Comparison of ENCODE assay signal across 7 cellular contexts in genomic region chr3:172579753-172580152, GRCh38. TPM values are rescaled to one million over a fixed set of nuclear protein-coding genes. Genes with fewer than 3 reads are reported as not detected.
DNase-seq lines count a peak whose midpoint lies in the region; ATAC-seq and TF ChIP-seq lines count a peak whose summit lies in the region.
"Not testable (repeated sequence)": the region's sequence is repeated elsewhere in the genome, so short reads cannot be mapped to it uniquely, and the experiment has no call there.

No MANE protein-coding gene starts in this region.

- H3K36me3 ChIP-seq in heart right ventricle, lower lobe of right lung: not testable (repeated sequence)

- CTCF ChIA-PET in CD4-positive, alpha-beta T cell (lab: Charles Lee) = not testable (repeated sequence)

- peak overlapping the region; percentile 32 for H3K4me3 Mint-ChIP-seq in CD4-positive, alpha-beta T cell
- not testable (repeated sequence) for H3K4me3 Mint-ChIP-seq in T-helper 17 cell; activated T-cell treated with anti-CD3 and anti-CD28 coated beads, Interleukin-2, amount 50 U/mL, for 24 hours; activated naive CD8-positive, alpha-beta T cell treated with anti-CD3 and anti-CD28 coated beads for 36 hours

- H3K27me3 ChIP-seq in CD4-positive, alpha-beta T cell (ENCODE audit: control insufficient read depth, insufficient read depth, low read length); heart right ventricle; lower lobe of right lung (ENCODE audit: low read depth): not testable (repeated sequence)

- 83 to 97% methylated on average over 3 of the region's 3 CpGs for WGBS in heart right ventricle, 2 donors

- not testable (repeated sequence) for H3K4me3 ChIP-seq in heart right ventricle, lower lobe of right lung, skin epidermis

- not testable (repeated sequence) for H3K9me3 ChIP-seq in CD4-positive, alpha-beta T cell (ENCODE audit: control insufficient read depth, low read length); T-helper 17 cell (ENCODE audit: control insufficient read depth, low read length, poor library complexity, severe bottlenecking); heart right ventricle; lower lobe of right lung

- H3K4me1 ChIP-seq in heart right ventricle (peaks cover 3 to 48% (median 24%) of the 10 kb centered on the region in 9 donors), lower lobe of right lung (peaks cover 36% of the 10 kb centered on the region)

- not testable (repeated sequence) for TF ChIP-seq CTCF in CD4-positive, alpha-beta T cell (IDR thresholded peaks at IDR 0.05); heart right ventricle (IDR thresholded peaks at IDR 0.05); lower lobe of right lung (IDR thresholded peaks at IDR 0.05)

- not testable (repeated sequence) for H3K36me3 Mint-ChIP-seq in CD4-positive, alpha-beta T cell (ENCODE audit: low read depth); T-helper 17 cell (ENCODE audit: low read depth); activated T-cell treated with anti-CD3 and anti-CD28 coated beads, Interleukin-2, amount 50 U/mL, for 24 hours (ENCODE audit: low read depth)
- peaks cover 48% of the 10 kb centered on the region for H3K36me3 Mint-ChIP-seq in activated naive CD8-positive, alpha-beta T cell treated with anti-CD3 and anti-CD28 coated beads for 36 hours

- peaks cover 81% of the 10 kb centered on the region for H3K4me1 Mint-ChIP-seq in CD4-positive, alpha-beta T cell (ENCODE audit: low read depth)
- H3K4me1 Mint-ChIP-seq in T-helper 17 cell = peaks cover 41% of the 10 kb centered on the region
- H3K4me1 Mint-ChIP-seq in activated T-cell treated with anti-CD3 and anti-CD28 coated beads, Interleukin-2, amount 50 U/mL, for 24 hours (ENCODE audit: low read depth) = peaks cover 76% of the 10 kb centered on the region
- peaks cover 72% of the 10 kb centered on the region for H3K4me1 Mint-ChIP-seq in activated naive CD8-positive, alpha-beta T cell treated with anti-CD3 and anti-CD28 coated beads for 36 hours

- not testable (repeated sequence) for H3K27me3 Mint-ChIP-seq in CD4-positive, alpha-beta T cell; T-helper 17 cell; activated T-cell treated with anti-CD3 and anti-CD28 coated beads, Interleukin-2, amount 50 U/mL, for 24 hours; activated naive CD8-positive, alpha-beta T cell treated with anti-CD3 and anti-CD28 coated beads for 36 hours

- peak overlapping the region; percentile 44 for H3K27ac ChIP-seq in CD4-positive, alpha-beta T cell (ENCODE audit: low read depth, low read length)
- peak overlapping the region in 9 of 10 donors; percentile 47 to 94 (median 81) for H3K27ac ChIP-seq in heart right ventricle
- peak overlapping the region; percentile 73 for H3K27ac ChIP-seq in lower lobe of right lung
- peak overlapping the region in 18 of 21 experiments; percentile 11 to 79 (median 64) for H3K27ac ChIP-seq in skin epidermis

- POLR2A ChIA-PET in CD4-positive, alpha-beta T cell (lab: Charles Lee) = interaction anchor here (0.6 to 1.0 kb wide), 2 partner anchors 56 to 83 kb away, joined by 3 read pairs; partner anchors contain the start of gene TNFSF10

- peak overlapping the region; percentile 85 for H3K27ac Mint-ChIP-seq in CD4-positive, alpha-beta T cell
- peak overlapping the region; percentile 79 for H3K27ac Mint-ChIP-seq in T-helper 17 cell
- peak overlapping the region; percentile 90 for H3K27ac Mint-ChIP-seq in activated T-cell treated with anti-CD3 and anti-CD28 coated beads, Interleukin-2, amount 50 U/mL, for 24 hours
- H3K27ac Mint-ChIP-seq in activated naive CD8-positive, alpha-beta T cell treated with anti-CD3 and anti-CD28 coated beads for 36 hours = peak overlapping the region; percentile 77

- intact Hi-C loops in CD4-positive, alpha-beta T cell (cut with DNase I, micrococcal nuclease); lower lobe of right lung (cut with DNase I): not testable (repeated sequence)
- intact Hi-C loops in heart right ventricle (cut with DNase I) = loop anchor here in 3 of 10 donors (5.0 to 10.0 kb wide), 2 partner anchors 37 to 65 kb away; no protein-coding TSS in a partner anchor

- not testable (repeated sequence) for ATAC-seq in CD4-positive, alpha-beta T cell (ENCODE audit: poor library complexity); T-helper 17 cell; heart right ventricle; lower lobe of right lung

- H3K9me3 Mint-ChIP-seq in CD4-positive, alpha-beta T cell; activated T-cell treated with anti-CD3 and anti-CD28 coated beads, Interleukin-2, amount 50 U/mL, for 24 hours: not testable (repeated sequence)
- H3K9me3 Mint-ChIP-seq in activated naive CD8-positive, alpha-beta T cell treated with anti-CD3 and anti-CD28 coated beads for 36 hours = peaks cover 17% of the 10 kb centered on the region

- not testable (repeated sequence) for DNase-seq in CD4-positive, alpha-beta T cell; T-helper 17 cell; activated T-cell treated with anti-CD3 and anti-CD28 coated beads, Interleukin-2, amount 50 U/mL, for 24 hours; activated naive CD8-positive, alpha-beta T cell treated with anti-CD3 and anti-CD28 coated beads for 36 hours; heart right ventricle; lower lobe of right lung

RNA-seq across cellular contexts. Expression of gene TNFSF10, which starts 56.5 kb away (rescaled TPM):
- total RNA-seq in CD4-positive, alpha-beta T cell = 1 to 10 TPM; 9.2 to 9.5 TPM
- 10 to 100 TPM in 1 of 2 donors, 1 to 10 TPM in 1; 8.3 to 22.0 TPM for total RNA-seq in T-helper 17 cell
- 10 to 100 TPM; 52.4 to 55.2 TPM for total RNA-seq in activated naive CD8-positive, alpha-beta T cell treated with anti-CD3 and anti-CD28 coated beads for 36 hours
- total RNA-seq in heart right ventricle = 10 to 100 TPM in 9 of 10 donors, 1 to 10 TPM in 1; 4.7 to 51.5 (median 18.9) TPM
- 10 to 100 TPM; 17.2 to 17.9 TPM for polyA plus RNA-seq in heart right ventricle
- total RNA-seq in lower lobe of right lung = 168 TPM
